14 cellular contexts compared by ENCODE assay signal in the genomic region with DNA sequence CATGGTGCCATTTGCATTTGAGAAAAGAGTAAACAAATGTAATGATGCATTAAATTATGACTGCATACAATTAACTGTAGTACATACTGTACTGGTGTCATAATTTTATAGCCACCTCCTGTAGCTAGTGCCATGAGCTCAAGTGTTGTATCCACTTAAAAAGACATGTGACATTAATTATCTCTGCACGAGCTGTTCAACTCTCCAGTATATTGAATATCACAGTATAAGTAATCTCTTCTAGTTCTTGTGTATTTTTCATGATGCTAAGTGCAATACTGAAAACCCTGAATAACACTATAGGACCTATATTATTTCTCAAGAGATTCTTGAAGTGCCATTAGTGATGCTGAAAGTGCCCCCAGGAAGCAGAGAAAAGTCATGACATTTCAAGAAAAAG.
"Had no signal": no experiment of that assay in that cellular context is flagged by ENCODE, and none has a peak within 500 bp of the region (broad histone marks: within the 10 kb centered on the region; RNA-seq: fewer than 3 reads in every experiment).

No MANE protein-coding gene starts in this region.

- H3K36me3 ChIP-seq: left ventricle myocardium inferior, spleen had no signal

- DNase-seq: activated CD4-positive, alpha-beta memory T cell treated with anti-CD3 and anti-CD28 coated beads for 36 hours; activated naive CD8-positive, alpha-beta T cell treated with anti-CD3 and anti-CD28 coated beads, Interleukin-2, amount 10 ng/mL, durations not matched to agents 7 days and 5 days; activated T-cell treated with anti-CD3 and anti-CD28 coated beads, Interleukin-2, amount 50 U/mL, for 72 hours; anterior cingulate cortex; endodermal cell; erythroblast; left ventricle myocardium inferior; mesenchymal stem cell; spleen; stimulated activated CD4-positive, alpha-beta T cell treated with anti-CD3 and anti-CD28 coated beads, Interleukin-1b, Interleukin-23, amount 100 ng/mL, for 48 hours; stimulated activated naive B cell treated with anti-CD40 and anti-IgM and Interleukin-4, amounts not matched to agents 10 μg/mL and 1 μg/mL and 100 μg/mL, for 72 hours; substantia nigra had no signal

- H3K4me3 ChIP-seq: hepatocyte, left ventricle myocardium inferior, spleen had no signal

- H3K27ac ChIP-seq: hepatocyte, left ventricle myocardium inferior, spleen had no signal

- H3K27me3 ChIP-seq: hepatocyte, spleen had no signal

- ATAC-seq: activated T-cell treated with anti-CD3 and anti-CD28 coated beads, Interleukin-2, amount 50 U/mL, for 72 hours; sciatic nerve; stimulated activated naive B cell treated with anti-CD40 and anti-IgM and Interleukin-4, amounts not matched to agents 10 μg/mL and 1 μg/mL and 100 μg/mL, for 72 hours had no signal

- H3K9me3 ChIP-seq: left ventricle myocardium inferior had no signal

- H3K4me1 ChIP-seq: left ventricle myocardium inferior, spleen had no signal
